ENCODE assay signal across 31 cellular contexts in the genomic region with DNA sequence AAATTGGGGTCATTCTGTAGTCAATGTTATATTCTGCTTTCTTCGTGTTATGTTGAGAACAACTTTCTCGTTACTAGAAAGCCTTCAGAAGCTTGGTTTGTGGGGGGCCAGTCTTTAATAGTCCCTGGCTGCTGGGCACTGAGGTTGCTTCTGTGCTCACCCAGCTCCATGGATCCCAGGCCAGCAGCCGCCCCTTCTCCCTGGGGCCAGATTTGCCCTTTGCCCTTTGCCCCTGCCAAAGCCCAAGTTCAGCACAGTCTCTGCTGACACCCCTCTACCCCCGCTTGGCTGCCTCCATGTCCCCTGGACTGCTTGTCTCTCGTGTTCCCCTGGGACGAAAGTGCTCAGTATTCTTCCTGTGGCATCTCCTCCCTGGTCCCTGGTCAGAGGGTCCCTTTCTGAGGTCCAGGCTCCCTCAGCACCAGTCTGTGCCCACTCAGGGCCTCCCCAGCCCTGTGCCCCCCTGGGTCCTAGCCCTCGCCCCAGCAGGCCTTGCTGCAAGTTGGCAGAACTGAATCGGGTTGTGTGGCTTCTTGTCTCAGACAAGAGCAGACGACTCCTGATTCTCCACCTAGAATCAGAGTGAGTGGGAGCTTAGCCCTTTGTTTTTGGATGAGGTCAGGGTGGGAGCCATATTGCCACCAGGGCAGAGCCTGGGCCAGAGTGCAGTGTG. TPM values are rescaled to one million over a fixed set of nuclear protein-coding genes. Genes with fewer than 3 reads are reported as not detected.
DNase-seq lines count a peak whose midpoint lies in the region; ATAC-seq, FAIRE-seq and TF ChIP-seq lines count a peak whose summit lies in the region.
"Had no signal": no experiment of that assay in that cellular context is flagged by ENCODE, and none has a peak within 500 bp of the region (broad histone marks: within the 10 kb centered on the region; RNA-seq: fewer than 3 reads in every experiment).

No MANE protein-coding gene starts in this region.

- DNase-seq in MCF 10A (ENCODE audit: unreplicated experiment): no peak
- DNase-seq in breast epithelium (ENCODE audit: low spot score in 2 of 2): no peak
- DNase-seq in neural crest cell (ENCODE audit: low read depth, low spot score): no peak
- no peak for DNase-seq in activated CD8-positive, alpha-beta memory T cell treated with anti-CD3 and anti-CD28 coated beads, Interleukin-2, amount 50 U/mL, for 4 hours
- no peak for DNase-seq in D721Med (ENCODE audit: insufficient read length, low spot score)
- DNase-seq: ACHN; activated CD8-positive, alpha-beta T cell treated with anti-CD3 and anti-CD28 coated beads, Interleukin-2, amount 10 ng/mL, durations not matched to agents 7 days and 5 days; activated naive CD4-positive, alpha-beta T cell treated with Interleukin-2 at 50 U/mL for 16 hours; activated T-cell treated with anti-CD3 and anti-CD28 coated beads, Interleukin-2, amount 50 U/mL, for 4 hours; BE2C; Caco-2; cortex of kidney; DND-41; endodermal cell; NCI-H1436; NCI-H2081 treated with DMSO at 0.1 percent for 48 hours; NCI-H345; NCI-H748 treated with DMSO at 0.1 percent for 48 hours; tibial artery had no signal

- ATAC-seq in GM21390 (IDR thresholded peaks at IDR 0.05; ENCODE audit: unreplicated experiment): no peak
- ATAC-seq: activated CD4-positive, CD25-positive, alpha-beta regulatory T cell treated with anti-CD3 and anti-CD28 coated beads, Interleukin-2, amount 50 U/mL, for 24 hours; activated CD8-positive, alpha-beta T cell treated with anti-CD3 and anti-CD28 coated beads, Interleukin-2, amount 10 ng/mL, durations not matched to agents 7 days and 5 days; activated T-cell treated with anti-CD3 and anti-CD28 coated beads, Interleukin-2, amount 50 U/mL, for 4 hours; esophagus mucosa had no signal

- peaks cover 16% of the 10 kb centered on the region for H3K4me1 Mint-ChIP-seq in MCF 10A (ENCODE audit: insufficient read depth, unreplicated experiment)
- H3K4me1 Mint-ChIP-seq in brain: peaks cover 9% of the 10 kb centered on the region
- H3K4me1 Mint-ChIP-seq in neural crest cell: peaks cover 11% of the 10 kb centered on the region

- intact Hi-C loops in MCF 10A (cut with micrococcal nuclease) (no loop called here), breast epithelium (cut with DNase I; ENCODE audit: low total_unique reads) (loop anchor here (10.0 kb wide), 1 partner anchor 1207 kb away; no protein-coding TSS in a partner anchor)

- H3K9me3 ChIP-seq in breast epithelium: no peaks in the 10 kb centered on the region
- H3K9me3 ChIP-seq: BE2C, Caco-2, tibial artery had no signal

- no TSS peak for BruUV-seq in MCF 10A (replicated peaks; lab: Mats Ljungman, UMichigan)

- no peaks in the 10 kb centered on the region for H3K27me3 ChIP-seq in breast epithelium
- H3K27me3 ChIP-seq: BE2C, hepatocyte, tibial artery had no signal

- H3K9me3 Mint-ChIP-seq in MCF 10A (ENCODE audit: unreplicated experiment) (no peaks in the 10 kb centered on the region), brain (peaks cover 0 to 3% (median 0%) of the 10 kb centered on the region in 5 experiments), neural crest cell (no peaks in the 10 kb centered on the region)
- H3K9me3 Mint-ChIP-seq: activated T-cell treated with anti-CD3 and anti-CD28 coated beads, Interleukin-2, amount 50 U/mL, for 4 hours; endodermal cell; memory B cell; stimulated activated naive CD8-positive, alpha-beta T cell treated with anti-CD3 and anti-CD28 coated beads, Interleukin-15, Interleukin-2, amounts not matched to agents 100 ng/mL and 50 ng/mL, for 24 hours had no signal

- CTCF ChIA-PET in MCF 10A (lab: Yijun Ruan, JAX): no interaction called here

- H3K4me3 Mint-ChIP-seq in MCF 10A (ENCODE audit: unreplicated experiment): no peak overlapping the region
- no peak overlapping the region for H3K4me3 Mint-ChIP-seq in brain
- no peak overlapping the region for H3K4me3 Mint-ChIP-seq in neural crest cell
- H3K4me3 Mint-ChIP-seq: activated CD8-positive, alpha-beta T cell treated with anti-CD3 and anti-CD28 coated beads, Interleukin-2, amount 10 ng/mL, durations not matched to agents 7 days and 5 days; activated T-cell treated with anti-CD3 and anti-CD28 coated beads, Interleukin-2, amount 50 U/mL, for 4 hours; endodermal cell; memory B cell; stimulated activated naive CD8-positive, alpha-beta T cell treated with anti-CD3 and anti-CD28 coated beads, Interleukin-15, Interleukin-2, amounts not matched to agents 100 ng/mL and 50 ng/mL, for 24 hours had no signal

- no peaks in the 10 kb centered on the region for H3K4me1 ChIP-seq in breast epithelium
- H3K4me1 ChIP-seq: Caco-2 had no signal

- POLR2A ChIA-PET in MCF 10A (lab: Yijun Ruan, JAX): interaction anchor here (0.6 to 1.2 kb wide), 2 partner anchors 7 to 11 kb away, joined by 3 to 4 read pairs; no protein-coding TSS in a partner anchor

- no peaks in the 10 kb centered on the region for H3K36me3 ChIP-seq in breast epithelium

- H3K36me3 Mint-ChIP-seq in MCF 10A (ENCODE audit: insufficient read depth, unreplicated experiment) (peaks cover 56% of the 10 kb centered on the region), brain (no peaks in the 10 kb centered on the region), neural crest cell (ENCODE audit: low read depth) (no peaks in the 10 kb centered on the region)
- H3K36me3 Mint-ChIP-seq: memory B cell had no signal

- no peak for TF ChIP-seq CTCF in MCF 10A (IDR thresholded peaks at IDR 0.05; ENCODE audit: unreplicated experiment)
- TF ChIP-seq CTCF in breast epithelium (IDR thresholded peaks at IDR 0.05): no peak
- no peak for TF ChIP-seq CTCF in brain (conservative IDR thresholded peaks at IDR 0.05)
- no peak for TF ChIP-seq CTCF in neural crest cell (conservative IDR thresholded peaks at IDR 0.05)
- TF ChIP-seq CTCF in D721Med (IDR thresholded peaks at IDR 0.05; ENCODE audit: insufficient read depth, missing control alignments): no peak

- H3K27me3 Mint-ChIP-seq in MCF 10A (ENCODE audit: insufficient read depth, unreplicated experiment): no peaks in the 10 kb centered on the region
- H3K27me3 Mint-ChIP-seq in brain: peaks cover 3% of the 10 kb centered on the region
- peaks cover under 1% of the 10 kb centered on the region for H3K27me3 Mint-ChIP-seq in neural crest cell (ENCODE audit: low read depth)
- H3K27me3 Mint-ChIP-seq: stimulated activated naive CD8-positive, alpha-beta T cell treated with anti-CD3 and anti-CD28 coated beads, Interleukin-15, Interleukin-2, amounts not matched to agents 100 ng/mL and 50 ng/mL, for 24 hours had no signal

- no peak overlapping the region for H3K27ac ChIP-seq in breast epithelium
- H3K27ac ChIP-seq: hepatocyte, SK-N-MC, tibial artery had no signal

- TF ChIP-seq POLR2A in breast epithelium (IDR thresholded peaks at IDR 0.05): no peak

- FAIRE-seq in D721Med (lab: Jason Lieb, UNC): no peak
- FAIRE-seq: frontal cortex, RCC 7860, TTC549 had no signal

- no peak overlapping the region for H3K4me3 ChIP-seq in breast epithelium
- H3K4me3 ChIP-seq: hepatocyte, SK-N-MC, tibial artery had no signal

- H3K27ac Mint-ChIP-seq in MCF 10A (ENCODE audit: low read depth, unreplicated experiment) (peak overlapping the region; percentile 49), brain (peak overlapping the region in 4 of 5 experiments; percentile 19 to 75 (median 28)), neural crest cell (ENCODE audit: unreplicated experiment) (peak overlapping the region; percentile 69)
- H3K27ac Mint-ChIP-seq: activated CD8-positive, alpha-beta T cell treated with anti-CD3 and anti-CD28 coated beads, Interleukin-2, amount 10 ng/mL, durations not matched to agents 7 days and 5 days; memory B cell; stimulated activated naive CD8-positive, alpha-beta T cell treated with anti-CD3 and anti-CD28 coated beads, Interleukin-15, Interleukin-2, amounts not matched to agents 100 ng/mL and 50 ng/mL, for 24 hours had no signal

RNA-seq across cellular contexts. Expression of a gene that starts 6.7 kb away (rescaled TPM):
- total RNA-seq in MCF 10A (2022) (294 and 308 TPM in 2 replicates), breast epithelium (100 to 1,000 TPM; 250 to 468 (median 284) TPM), neural crest cell (11.1 and 12.3 TPM in 2 replicates)
- polyA plus RNA-seq in brain (ENCODE audit: insufficient read depth, low read depth, low replicate concordance): 84.5 TPM

RNA-seq across cellular contexts. Expression of a gene that starts 14.8 kb away (rescaled TPM):
- total RNA-seq in MCF 10A (2022) (17.6 and 18.8 TPM in 2 replicates), breast epithelium (10 to 100 TPM; 18.6 to 31.1 (median 26.2) TPM), neural crest cell (25.7 and 26.5 TPM in 2 replicates)
- polyA plus RNA-seq in brain (ENCODE audit: insufficient read depth, low read depth, low replicate concordance): 22.9 TPM

RNA-seq across cellular contexts. Expression of a gene that starts 28.9 kb away (rescaled TPM):
- 40.9 and 61.0 TPM in 2 replicates for total RNA-seq in MCF 10A (2022)
- total RNA-seq in breast epithelium: 10 to 100 TPM; 25.9 to 36.0 (median 31.4) TPM
- polyA plus RNA-seq in brain (ENCODE audit: insufficient read depth, low read depth, low replicate concordance): 41.0 TPM
- total RNA-seq in neural crest cell: 72.4 and 73.8 TPM in 2 replicates

RNA-seq across cellular contexts. Expression of a gene that starts 47.5 kb away (rescaled TPM):
- total RNA-seq in MCF 10A (2022) (7.3 and 10.0 TPM in 2 replicates), breast epithelium (10 to 100 TPM in 2 of 3 donors, not detected in 1; 22.6 to 25.0 TPM), neural crest cell (0.61 and 0.86 TPM in 2 replicates)
- 3.6 TPM for polyA plus RNA-seq in brain (ENCODE audit: insufficient read depth, low read depth, low replicate concordance)
- total RNA-seq: frontal cortex, myocyte had no signal

Comparison
In these comparisons a context has a peak if more than half of its experiments do, and no peak if none do; other contexts are left out.
1. RNA of a gene that starts 6.7 kb away (total RNA-seq): 294 to 308 TPM in MCF 10A and 250 to 468 TPM in breast epithelium; 11.1 to 12.3 TPM in neural crest cell; every median in the first group is over 10 times any median in the second.
2. Peak in every context shown above with its lines, with median percentiles within 50 percentile points of each other: H3K27ac Mint-ChIP-seq.